24 cellular contexts compared by ENCODE assay signal in the genomic region with DNA sequence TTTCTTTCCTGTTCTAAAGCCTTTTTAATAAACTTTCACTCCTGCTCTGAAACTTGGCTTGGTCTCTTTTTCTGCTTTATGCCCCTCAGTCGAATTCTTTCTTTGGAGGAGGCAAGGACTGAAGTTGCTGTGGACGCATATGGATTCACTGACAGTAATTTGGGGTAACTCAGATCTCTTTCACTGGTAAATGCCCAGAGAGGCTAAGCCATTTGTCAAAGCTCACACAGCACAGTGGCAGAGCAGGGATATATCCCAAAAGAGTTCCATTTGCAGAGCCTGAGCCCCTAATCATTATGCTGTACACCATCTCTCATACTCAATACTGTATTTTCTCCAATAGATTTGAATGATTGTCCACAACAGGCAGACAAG.
A peak's percentile ranks its signal among the peaks of the same experiment; 100 is the strongest.
DNase-seq lines count a peak whose midpoint lies in the region; ATAC-seq, FAIRE-seq and TF ChIP-seq lines count a peak whose summit lies in the region.
"Had no signal": no experiment of that assay in that cellular context is flagged by ENCODE, and none has a peak within 500 bp of the region (broad histone marks: within the 10 kb centered on the region; RNA-seq: fewer than 3 reads in every experiment).

No MANE protein-coding gene starts in this region.

- no peaks in the 10 kb centered on the region for H3K79me2 ChIP-seq in K562 (ENCODE audit: control insufficient read depth, insufficient read depth, low read length)

- H3K27ac Mint-ChIP-seq in osteocyte (ENCODE audit: unreplicated experiment), result no peak overlapping the region
- H3K27ac Mint-ChIP-seq: effector memory CD8-positive, alpha-beta T cell had no signal

- no peak overlapping the region for H2AFZ ChIP-seq in K562 (ENCODE audit: low read depth, low read length)

- H3K4me2 ChIP-seq in K562 (ENCODE audit: insufficient read depth, low read length), result no peak overlapping the region

- BruUV-seq in K562 (replicated peaks; lab: Mats Ljungman, UMichigan), result no TSS peak

- H3K4me3 ChIP-seq in left ventricle myocardium inferior, result no peak overlapping the region
- H3K4me3 ChIP-seq in heart left ventricle, result no peak overlapping the region
- H3K4me3 ChIP-seq in K562, result no peak overlapping the region
- H3K4me3 ChIP-seq in small intestine (ENCODE audit: low read depth in 1 of 2, low read length in 2 of 2), result no peak overlapping the region
- H3K4me3 ChIP-seq: vagina had no signal

- TF ChIP-seq POLR2A in heart left ventricle (IDR thresholded peaks at IDR 0.05), result no peak
- TF ChIP-seq POLR2A in K562 (conservative IDR thresholded peaks at IDR 0.05), result no peak

- H3K4me3 Mint-ChIP-seq in osteocyte (ENCODE audit: unreplicated experiment), result no peak overlapping the region
- H3K4me3 Mint-ChIP-seq: activated T-cell treated with anti-CD3 and anti-CD28 coated beads, Interleukin-2, amount 50 U/mL, for 4 hours; effector memory CD8-positive, alpha-beta T cell had no signal

- FAIRE-seq in K562 (lab: Jason Lieb, UNC), result no peak
- FAIRE-seq in small intestine (lab: Jason Lieb, UNC), result no peak
- FAIRE-seq: D721Med, GM18507, islet of Langerhans had no signal

- H3K4me1 Mint-ChIP-seq in osteocyte (ENCODE audit: unreplicated experiment), result peaks cover 10% of the 10 kb centered on the region
- H3K4me1 Mint-ChIP-seq: naive B cell had no signal

- H4K20me1 ChIP-seq in K562 (replicated peaks; ENCODE audit: control insufficient read depth, insufficient read depth, low read length), result no peaks in the 10 kb centered on the region

- ATAC-seq in heart left ventricle (no peak), K562 (no peak), foreskin keratinocyte (no peak)
- ATAC-seq: activated T-cell treated with anti-CD3 and anti-CD28 coated beads, Interleukin-2, amount 50 U/mL, for 4 hours; effector memory CD8-positive, alpha-beta T cell had no signal

- CTCF ChIA-PET in K562 (lab: Yijun Ruan, JAX; ENCODE audit: low intra/inter-chr PET ratio), result no interaction called here

- peaks cover 18% of the 10 kb centered on the region for H3K4me1 ChIP-seq in left ventricle myocardium inferior
- peaks cover 0 to 23% (median 0%) of the 10 kb centered on the region in 12 donors for H3K4me1 ChIP-seq in heart left ventricle
- H3K4me1 ChIP-seq in K562 (replicated peaks in 1 of 2; ENCODE audit: control insufficient read depth in 2 of 2, insufficient read depth in 2 of 2, low read length in 2 of 2), result no peaks in the 10 kb centered on the region
- H3K4me1 ChIP-seq in foreskin keratinocyte, result peaks cover 10% of the 10 kb centered on the region
- no peaks in the 10 kb centered on the region for H3K4me1 ChIP-seq in small intestine (ENCODE audit: control insufficient read depth in 2 of 2, insufficient read depth in 1 of 2, low read depth in 1 of 2, low read length in 1 of 2)
- H3K4me1 ChIP-seq: vagina had no signal

- H3K27me3 ChIP-seq in left ventricle myocardium inferior (ENCODE audit: low read depth) (no peaks in the 10 kb centered on the region), heart left ventricle (no peaks in the 10 kb centered on the region), K562 (ENCODE audit: control insufficient read depth in 2 of 2, insufficient read depth in 2 of 2, low read length in 2 of 2) (no peaks in the 10 kb centered on the region; a peak in 1 of 5 replicates), foreskin keratinocyte (no peaks in the 10 kb centered on the region), small intestine (ENCODE audit: control insufficient read depth in 2 of 2, insufficient read depth in 2 of 2, low read length in 2 of 2) (no peaks in the 10 kb centered on the region)
- H3K27me3 ChIP-seq: vagina had no signal

- no peak for TF ChIP-seq RAD21 in K562 (CRISPR knock-in tag; conservative IDR thresholded peaks at IDR 0.05 in 1 of 2, IDR thresholded peaks at IDR 0.05 in 1 of 2)

- no peaks in the 10 kb centered on the region for H3K27me3 Mint-ChIP-seq in osteocyte (ENCODE audit: unreplicated experiment)

- POLR2A ChIA-PET in K562 (lab: Yijun Ruan, JAX), result no interaction called here

- TF ChIP-seq CTCF in left ventricle myocardium inferior (IDR thresholded peaks at IDR 0.05; ENCODE audit: borderline replicate concordance) (no peak), heart left ventricle (IDR thresholded peaks at IDR 0.05) (no peak), K562 (IDR thresholded peaks at IDR 0.05 in 2 of 3, conservative IDR thresholded peaks at IDR 0.05 in 1 of 3; ENCODE audit: insufficient read depth in 2 of 3, low read depth in 1 of 3, low read length in 3 of 3) (no peak), foreskin keratinocyte (conservative IDR thresholded peaks at IDR 0.05) (no peak), osteocyte (IDR thresholded peaks at IDR 0.05) (no peak)

- no peaks in the 10 kb centered on the region for H3K9me1 ChIP-seq in K562 (ENCODE audit: control insufficient read depth, insufficient read depth, low read length)

- TF ChIP-seq EP300 in K562 (IDR thresholded peaks at IDR 0.05; ENCODE audit: low read length), result no peak

- H3K36me3 Mint-ChIP-seq in osteocyte (ENCODE audit: unreplicated experiment), result no peaks in the 10 kb centered on the region

- WGBS in heart left ventricle, 4 donors, result 90 to 94% (median 92%) methylated on average over 2 of the region's 2 CpGs
- 2% methylated on average over 2 of the region's 2 CpGs for WGBS in K562 (ENCODE audit: insufficient coverage, low coverage, missing lambda C conversion rate)
- WGBS in small intestine, 3 donors, result 84 to 86% (median 86%) methylated on average over 2 of the region's 2 CpGs

- H3K36me3 ChIP-seq in left ventricle myocardium inferior (no peaks in the 10 kb centered on the region), heart left ventricle (no peaks in the 10 kb centered on the region), K562 (ENCODE audit: control insufficient read depth, insufficient read depth, low read length) (no peaks in the 10 kb centered on the region), small intestine (ENCODE audit: control insufficient read depth in 2 of 2, insufficient read depth in 2 of 2, low read length in 2 of 2) (no peaks in the 10 kb centered on the region)
- H3K36me3 ChIP-seq: vagina had no signal

- intact Hi-C loops in left ventricle myocardium inferior (cut with micrococcal nuclease) (no loop called here), heart left ventricle (cut with DNase I) (no loop called here), K562 (cut with micrococcal nuclease) (no loop called here)

- H3K27ac ChIP-seq in left ventricle myocardium inferior (replicated peaks), result peak overlapping the region; percentile 37
- H3K27ac ChIP-seq in heart left ventricle, result peak overlapping the region in 5 of 12 donors; percentile 50 to 85 (median 53)
- no peak overlapping the region for H3K27ac ChIP-seq in K562 (ENCODE audit: extremely low read depth, low read depth, low read length)
- peak overlapping the region; percentile 98 for H3K27ac ChIP-seq in foreskin keratinocyte
- peak overlapping the region; percentile 79 to 84 for H3K27ac ChIP-seq in small intestine (ENCODE audit: low read depth in 1 of 2, low read length in 1 of 2)

- DNase-seq in left ventricle myocardium inferior (no peak), heart left ventricle (no peak), K562 (ENCODE audit: extremely low read depth in 1 of 4, low spot score in 3 of 4) (no peak), foreskin keratinocyte (no peak), small intestine (no peak), DMS153 (lab: John Stamatoyannopoulos, UW) (no peak), ACHN (no peak), osteocyte (ENCODE audit: extremely low spot score, unreplicated experiment) (no peak)
- DNase-seq: 8988T; activated CD4-positive, alpha-beta T cell treated with anti-CD3 and anti-CD28 coated beads for 1 hour; activated CD8-positive, alpha-beta memory T cell treated with anti-CD3 and anti-CD28 coated beads for 24 hours; activated naive CD4-positive, alpha-beta T cell treated with Interleukin-2 at 50 U/mL for 16 hours; activated T-cell treated with anti-CD3 and anti-CD28 coated beads, Interleukin-2, amount 50 U/mL, for 4 hours; amygdala; effector memory CD8-positive, alpha-beta T cell; KG1; naive B cell; NCI-H1694 treated with DMSO at 0.1 percent for 48 hours; NCI-H2227 treated with DMSO at 0.1 percent for 48 hours; occipital lobe had no signal

- peaks cover 5% of the 10 kb centered on the region for H3K9me3 Mint-ChIP-seq in osteocyte (ENCODE audit: unreplicated experiment)
- H3K9me3 Mint-ChIP-seq: activated T-cell treated with anti-CD3 and anti-CD28 coated beads, Interleukin-2, amount 50 U/mL, for 4 hours; effector memory CD8-positive, alpha-beta T cell had no signal

- H3K9me3 ChIP-seq in left ventricle myocardium inferior (replicated peaks) (no peaks in the 10 kb centered on the region), heart left ventricle (no peaks in the 10 kb centered on the region), K562 (replicated peaks; ENCODE audit: control insufficient read depth, insufficient read depth, low read depth, low read length) (no peaks in the 10 kb centered on the region), small intestine (ENCODE audit: control insufficient read depth, low read depth) (no peaks in the 10 kb centered on the region)
- H3K9me3 ChIP-seq: vagina had no signal

- no peak overlapping the region for H3K9ac ChIP-seq in K562 (ENCODE audit: insufficient read depth in 1 of 2, low read depth in 2 of 2, low read length in 2 of 2)

- in situ Hi-C loops in K562 (cut with MboI), result no loop called here
- in situ Hi-C loops in ACHN (cut with HindIII; ENCODE audit: low pct_ligation_motif_present, low pct_unique_long_range_greater_than_20kb, low sequenced_read_pairs), result no loop called here

TF ChIP-seq in K562, 482 proteins besides CTCF, POLR2A, EP300 and RAD21:
- TF ChIP-seq CHCHD3 (CRISPR knock-in tag; IDR thresholded peaks at IDR 0.05), result no peak
- TF ChIP-seq RBM25 (IDR thresholded peaks at IDR 0.05; ENCODE audit: low read depth, low read length, severe bottlenecking), result peak; percentile 89
- TF ChIP-seq YBX1 (IDR thresholded peaks at IDR 0.05), result no peak
- TF ChIP-seq MYC (IDR thresholded peaks at IDR 0.05; ENCODE audit: low read depth, low read length), result no peak
- no peak for TF ChIP-seq MYC (CRISPR knock-in tag; IDR thresholded peaks at IDR 0.05; ENCODE audit: borderline replicate concordance, low read depth)
- TF ChIP-seq BCOR (IDR thresholded peaks at IDR 0.05), result peak; percentile 29; the same call in 1 of the 2 replicates
- peak; percentile 46 for TF ChIP-seq ZFP36 (IDR thresholded peaks at IDR 0.05; ENCODE audit: low read depth, low read length, partially characterized antibody)
- no peak for TF ChIP-seq XRCC5 (IDR thresholded peaks at IDR 0.05; ENCODE audit: low read depth, low read length)
- no peak for TF ChIP-seq TBL1XR1 (IDR thresholded peaks at IDR 0.05; ENCODE audit: low read length in 2 of 2)
